ENCODE assay signal across 8 cellular contexts in genomic region chr12:115354007-115354452, GRCh38.
DNase-seq lines count a peak whose midpoint lies in the region; ATAC-seq and TF ChIP-seq lines count a peak whose summit lies in the region.

No MANE protein-coding gene starts in this region.

- peaks cover 5% of the 10 kb centered on the region for H3K9me3 Mint-ChIP-seq in activated CD4-positive, alpha-beta T cell treated with anti-CD3 and anti-CD28 coated beads, Interleukin-2, amount 10 ng/mL, durations not matched to agents 24 days and 14 days

- no peaks in the 10 kb centered on the region for H3K27me3 Mint-ChIP-seq in activated CD4-positive, alpha-beta T cell treated with anti-CD3 and anti-CD28 coated beads, Interleukin-2, amount 10 ng/mL, durations not matched to agents 24 days and 14 days

- H3K4me1 Mint-ChIP-seq in activated CD4-positive, alpha-beta T cell treated with anti-CD3 and anti-CD28 coated beads, Interleukin-2, amount 10 ng/mL, durations not matched to agents 24 days and 14 days, result peaks cover 3% of the 10 kb centered on the region

- peak overlapping the region; percentile 61 for H3K4me3 Mint-ChIP-seq in activated CD4-positive, alpha-beta T cell treated with anti-CD3 and anti-CD28 coated beads, Interleukin-2, amount 10 ng/mL, durations not matched to agents 24 days and 14 days

- peak overlapping the region; percentile 84 for H3K27ac Mint-ChIP-seq in activated CD4-positive, alpha-beta T cell treated with anti-CD3 and anti-CD28 coated beads, Interleukin-2, amount 10 ng/mL, durations not matched to agents 24 days and 14 days

- no peaks in the 10 kb centered on the region for H3K36me3 Mint-ChIP-seq in activated CD4-positive, alpha-beta T cell treated with anti-CD3 and anti-CD28 coated beads, Interleukin-2, amount 10 ng/mL, durations not matched to agents 24 days and 14 days (ENCODE audit: low read depth)

- DNase-seq in activated CD4-positive, alpha-beta T cell treated with anti-CD3 and anti-CD28 coated beads, Interleukin-2, amount 10 ng/mL, durations not matched to agents 24 days and 14 days, result peak; percentile 54
- no peak for DNase-seq in activated CD4-positive, alpha-beta T cell treated with anti-CD3 and anti-CD28 coated beads, Interleukin-2, amount 50 U/mL, for 4 hours
- DNase-seq in left cardiac atrium (peak; percentile 70), NCI-H1417 (lab: John Stamatoyannopoulos, UW) (no peak), DMS 273 treated with DMSO at 0.1 percent for 48 hours (lab: John Stamatoyannopoulos, UW) (no peak)
- peak; percentile 3 for DNase-seq in stimulated activated naive CD8-positive, alpha-beta T cell treated with anti-CD3 and anti-CD28 coated beads, Interleukin-15, Interleukin-2, amounts not matched to agents 100 U/mL and 50 U/mL, for 24 hours

- ATAC-seq in left cardiac atrium (peak; percentile 86 to 98), GM19328 (IDR thresholded peaks at IDR 0.05; ENCODE audit: unreplicated experiment) (no peak)
- peak; percentile 65 for ATAC-seq in stimulated activated naive CD8-positive, alpha-beta T cell treated with anti-CD3 and anti-CD28 coated beads, Interleukin-15, Interleukin-2, amounts not matched to agents 100 U/mL and 50 U/mL, for 24 hours

- peak overlapping the region; percentile 57; the same call in 1 of the 2 replicates for H3K27ac ChIP-seq in VCaP

- no peak for TF ChIP-seq CTCF in VCaP (conservative IDR thresholded peaks at IDR 0.05)

- intact Hi-C loops in activated CD4-positive, alpha-beta T cell treated with anti-CD3 and anti-CD28 coated beads, Interleukin-2, amount 10 ng/mL, durations not matched to agents 24 days and 14 days (cut with micrococcal nuclease), result loop anchor here (1.0 kb wide), 1 partner anchor 21 kb away; no protein-coding TSS in a partner anchor
- intact Hi-C loops in left cardiac atrium (cut with DNase I), result no loop called here

Comparison
In these comparisons a context has a peak if more than half of its experiments do, and no peak if none do; other contexts are left out.
1. DNase-seq: peak in activated CD4-positive, alpha-beta T cell treated with anti-CD3 and anti-CD28 coated beads, Interleukin-2, amount 10 ng/mL, durations not matched to agents 24 days and 14 days (single experiment), left cardiac atrium (single experiment) and stimulated activated naive CD8-positive, alpha-beta T cell treated with anti-CD3 and anti-CD28 coated beads, Interleukin-15, Interleukin-2, amounts not matched to agents 100 U/mL and 50 U/mL, for 24 hours (single experiment); none in activated CD4-positive, alpha-beta T cell treated with anti-CD3 and anti-CD28 coated beads, Interleukin-2, amount 50 U/mL, for 4 hours (0 of 2), NCI-H1417 (0 of 3) and DMS 273 treated with DMSO at 0.1 percent for 48 hours (single experiment).